Comparison of ENCODE assay signal across 1 cellular context in the genomic region with DNA sequence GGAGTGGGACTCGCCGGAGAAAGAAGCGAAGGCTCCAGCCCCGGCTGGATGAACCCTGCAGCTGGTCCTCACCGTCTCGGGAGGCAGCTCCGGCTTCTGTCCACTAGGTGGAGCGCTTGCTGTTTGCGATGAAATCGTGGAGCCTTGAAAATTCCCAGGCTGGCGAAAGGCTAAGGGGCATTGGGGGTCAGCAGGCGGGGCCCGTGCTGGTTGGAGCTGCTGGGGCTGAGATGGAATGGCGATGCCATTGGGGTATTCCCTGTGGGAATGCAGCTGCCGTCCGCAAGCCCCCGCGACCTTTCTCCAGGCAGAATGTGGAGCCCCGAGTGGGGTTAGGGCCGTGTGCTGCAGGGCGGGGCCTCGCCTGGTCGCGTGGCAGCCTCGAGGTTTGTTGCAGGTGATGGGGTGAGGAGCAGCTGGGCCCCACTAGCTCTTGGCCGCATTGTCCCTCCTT.
TF ChIP-seq lines count a peak whose summit lies in the region.

No MANE protein-coding gene starts in this region.

TF ChIP-seq in HepG2, 621 proteins besides CTCF, POLR2A, EP300 and RAD21 (continued from another document and continues in another):
- TF ChIP-seq, protein P1, sequence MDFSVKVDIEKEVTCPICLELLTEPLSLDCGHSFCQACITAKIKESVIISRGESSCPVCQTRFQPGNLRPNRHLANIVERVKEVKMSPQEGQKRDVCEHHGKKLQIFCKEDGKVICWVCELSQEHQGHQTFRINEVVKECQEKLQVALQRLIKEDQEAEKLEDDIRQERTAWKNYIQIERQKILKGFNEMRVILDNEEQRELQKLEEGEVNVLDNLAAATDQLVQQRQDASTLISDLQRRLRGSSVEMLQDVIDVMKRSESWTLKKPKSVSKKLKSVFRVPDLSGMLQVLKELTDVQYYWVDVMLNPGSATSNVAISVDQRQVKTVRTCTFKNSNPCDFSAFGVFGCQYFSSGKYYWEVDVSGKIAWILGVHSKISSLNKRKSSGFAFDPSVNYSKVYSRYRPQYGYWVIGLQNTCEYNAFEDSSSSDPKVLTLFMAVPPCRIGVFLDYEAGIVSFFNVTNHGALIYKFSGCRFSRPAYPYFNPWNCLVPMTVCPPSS (IDR thresholded peaks at IDR 0.05) = no peak
- TF ChIP-seq SIN3B (IDR thresholded peaks at IDR 0.05; ENCODE audit: low read length) (no peak), ZNF878 (CRISPR knock-in tag; IDR thresholded peaks at IDR 0.05) (no peak), ZNF549 (CRISPR knock-in tag; IDR thresholded peaks at IDR 0.05) (no peak), ZFYVE20 (CRISPR knock-in tag; IDR thresholded peaks at IDR 0.05; ENCODE audit: borderline replicate concordance, low read depth) (no peak), ZNF18 (CRISPR knock-in tag; IDR thresholded peaks at IDR 0.05; ENCODE audit: insufficient replicate concordance) (no peak), KLF15 (CRISPR knock-in tag; IDR thresholded peaks at IDR 0.05; ENCODE audit: borderline replicate concordance) (no peak), HNF4A (CRISPR knock-in tag; IDR thresholded peaks at IDR 0.05) (peak; percentile 25; the same call in 1 of the 2 replicates), REXO4 (CRISPR knock-in tag; IDR thresholded peaks at IDR 0.05; ENCODE audit: borderline replicate concordance) (no peak), EHMT2 (IDR thresholded peaks at IDR 0.05; ENCODE audit: borderline replicate concordance, low read depth, low read length) (no peak), ZNF672 (CRISPR knock-in tag; IDR thresholded peaks at IDR 0.05) (no peak), PLSCR1 (CRISPR knock-in tag; IDR thresholded peaks at IDR 0.05; ENCODE audit: borderline replicate concordance) (no peak), NFE2L2 (IDR thresholded peaks at IDR 0.05; ENCODE audit: low read length) (no peak), ATRX (CRISPR knock-in tag; IDR thresholded peaks at IDR 0.05; ENCODE audit: borderline replicate concordance) (no peak), FOSL2 (CRISPR knock-in tag; IDR thresholded peaks at IDR 0.05) (no peak), SMAD3 (CRISPR knock-in tag; IDR thresholded peaks at IDR 0.05) (peak; percentile 64; the same call in 1 of the 2 replicates), ZNF605 (CRISPR knock-in tag; IDR thresholded peaks at IDR 0.05) (no peak), ZNF713 (CRISPR knock-in tag; IDR thresholded peaks at IDR 0.05) (no peak), ZSCAN20 (CRISPR knock-in tag; IDR thresholded peaks at IDR 0.05; ENCODE audit: borderline replicate concordance) (no peak), NR2F2 (IDR thresholded peaks at IDR 0.05; ENCODE audit: borderline replicate concordance, low read depth) (no peak), ELF3 (CRISPR knock-in tag; IDR thresholded peaks at IDR 0.05) (peak; percentile 63), AHR (CRISPR knock-in tag; IDR thresholded peaks at IDR 0.05) (0 out of 2 replicates have a peak, but pooled peaks have one; percentile 62), HCFC1 (IDR thresholded peaks at IDR 0.05; ENCODE audit: low read depth, low read length) (peak; percentile 14; the same call in 1 of the 2 replicates), ZNF17 (CRISPR knock-in tag; IDR thresholded peaks at IDR 0.05) (no peak), ZNF451 (CRISPR knock-in tag; IDR thresholded peaks at IDR 0.05) (no peak), ZSCAN21 (CRISPR knock-in tag; IDR thresholded peaks at IDR 0.05; ENCODE audit: borderline replicate concordance) (0 out of 2 replicates have a peak, but pooled peaks have one; percentile 20), PAWR (CRISPR knock-in tag; IDR thresholded peaks at IDR 0.05; ENCODE audit: borderline replicate concordance) (no peak), RELA (CRISPR knock-in tag; IDR thresholded peaks at IDR 0.05) (no peak)
- TF ChIP-seq, protein P2, sequence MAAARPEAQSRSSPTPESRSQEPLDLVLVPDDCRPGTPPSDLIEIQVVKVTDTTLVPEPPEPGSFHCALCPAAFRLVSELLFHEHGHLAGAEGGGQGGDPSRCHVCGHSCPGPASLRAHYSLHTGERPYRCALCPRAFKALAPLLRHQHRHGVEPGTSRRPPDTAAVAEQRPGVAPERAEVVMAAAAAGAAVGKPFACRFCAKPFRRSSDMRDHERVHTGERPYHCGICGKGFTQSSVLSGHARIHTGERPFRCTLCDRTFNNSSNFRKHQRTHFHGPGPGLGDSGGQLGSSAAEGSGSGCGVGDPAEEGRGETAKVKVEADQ (CRISPR knock-in tag; IDR thresholded peaks at IDR 0.05; ENCODE audit: borderline replicate concordance) = no peak
- TF ChIP-seq, protein P3, sequence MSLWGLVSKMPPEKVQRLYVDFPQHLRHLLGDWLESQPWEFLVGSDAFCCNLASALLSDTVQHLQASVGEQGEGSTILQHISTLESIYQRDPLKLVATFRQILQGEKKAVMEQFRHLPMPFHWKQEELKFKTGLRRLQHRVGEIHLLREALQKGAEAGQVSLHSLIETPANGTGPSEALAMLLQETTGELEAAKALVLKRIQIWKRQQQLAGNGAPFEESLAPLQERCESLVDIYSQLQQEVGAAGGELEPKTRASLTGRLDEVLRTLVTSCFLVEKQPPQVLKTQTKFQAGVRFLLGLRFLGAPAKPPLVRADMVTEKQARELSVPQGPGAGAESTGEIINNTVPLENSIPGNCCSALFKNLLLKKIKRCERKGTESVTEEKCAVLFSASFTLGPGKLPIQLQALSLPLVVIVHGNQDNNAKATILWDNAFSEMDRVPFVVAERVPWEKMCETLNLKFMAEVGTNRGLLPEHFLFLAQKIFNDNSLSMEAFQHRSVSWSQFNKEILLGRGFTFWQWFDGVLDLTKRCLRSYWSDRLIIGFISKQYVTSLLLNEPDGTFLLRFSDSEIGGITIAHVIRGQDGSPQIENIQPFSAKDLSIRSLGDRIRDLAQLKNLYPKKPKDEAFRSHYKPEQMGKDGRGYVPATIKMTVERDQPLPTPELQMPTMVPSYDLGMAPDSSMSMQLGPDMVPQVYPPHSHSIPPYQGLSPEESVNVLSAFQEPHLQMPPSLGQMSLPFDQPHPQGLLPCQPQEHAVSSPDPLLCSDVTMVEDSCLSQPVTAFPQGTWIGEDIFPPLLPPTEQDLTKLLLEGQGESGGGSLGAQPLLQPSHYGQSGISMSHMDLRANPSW (CRISPR knock-in tag; IDR thresholded peaks at IDR 0.05; ENCODE audit: borderline replicate concordance) = no peak
- TF ChIP-seq, protein P4, sequence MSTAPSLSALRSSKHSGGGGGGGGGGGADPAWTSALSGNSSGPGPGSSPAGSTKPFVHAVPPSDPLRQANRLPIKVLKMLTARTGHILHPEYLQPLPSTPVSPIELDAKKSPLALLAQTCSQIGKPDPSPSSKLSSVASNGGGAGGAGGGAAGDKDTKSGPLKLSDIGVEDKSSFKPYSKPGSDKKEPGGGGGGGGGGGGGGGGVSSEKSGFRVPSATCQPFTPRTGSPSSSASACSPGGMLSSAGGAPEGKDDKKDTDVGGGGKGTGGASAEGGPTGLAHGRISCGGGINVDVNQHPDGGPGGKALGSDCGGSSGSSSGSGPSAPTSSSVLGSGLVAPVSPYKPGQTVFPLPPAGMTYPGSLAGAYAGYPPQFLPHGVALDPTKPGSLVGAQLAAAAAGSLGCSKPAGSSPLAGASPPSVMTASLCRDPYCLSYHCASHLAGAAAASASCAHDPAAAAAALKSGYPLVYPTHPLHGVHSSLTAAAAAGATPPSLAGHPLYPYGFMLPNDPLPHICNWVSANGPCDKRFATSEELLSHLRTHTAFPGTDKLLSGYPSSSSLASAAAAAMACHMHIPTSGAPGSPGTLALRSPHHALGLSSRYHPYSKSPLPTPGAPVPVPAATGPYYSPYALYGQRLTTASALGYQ (CRISPR knock-in tag; IDR thresholded peaks at IDR 0.05) = 0 out of 2 replicates have a peak, but pooled peaks have one; percentile 47
- TF ChIP-seq, protein P5, sequence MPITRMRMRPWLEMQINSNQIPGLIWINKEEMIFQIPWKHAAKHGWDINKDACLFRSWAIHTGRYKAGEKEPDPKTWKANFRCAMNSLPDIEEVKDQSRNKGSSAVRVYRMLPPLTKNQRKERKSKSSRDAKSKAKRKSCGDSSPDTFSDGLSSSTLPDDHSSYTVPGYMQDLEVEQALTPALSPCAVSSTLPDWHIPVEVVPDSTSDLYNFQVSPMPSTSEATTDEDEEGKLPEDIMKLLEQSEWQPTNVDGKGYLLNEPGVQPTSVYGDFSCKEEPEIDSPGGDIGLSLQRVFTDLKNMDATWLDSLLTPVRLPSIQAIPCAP (CRISPR knock-in tag; IDR thresholded peaks at IDR 0.05; ENCODE audit: low read depth) = no peak
- TF ChIP-seq, protein P6, sequence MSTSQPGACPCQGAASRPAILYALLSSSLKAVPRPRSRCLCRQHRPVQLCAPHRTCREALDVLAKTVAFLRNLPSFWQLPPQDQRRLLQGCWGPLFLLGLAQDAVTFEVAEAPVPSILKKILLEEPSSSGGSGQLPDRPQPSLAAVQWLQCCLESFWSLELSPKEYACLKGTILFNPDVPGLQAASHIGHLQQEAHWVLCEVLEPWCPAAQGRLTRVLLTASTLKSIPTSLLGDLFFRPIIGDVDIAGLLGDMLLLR (CRISPR knock-in tag; IDR thresholded peaks at IDR 0.05) = peak; percentile 25; the same call in 1 of the 2 replicates
- TF ChIP-seq, protein P7, sequence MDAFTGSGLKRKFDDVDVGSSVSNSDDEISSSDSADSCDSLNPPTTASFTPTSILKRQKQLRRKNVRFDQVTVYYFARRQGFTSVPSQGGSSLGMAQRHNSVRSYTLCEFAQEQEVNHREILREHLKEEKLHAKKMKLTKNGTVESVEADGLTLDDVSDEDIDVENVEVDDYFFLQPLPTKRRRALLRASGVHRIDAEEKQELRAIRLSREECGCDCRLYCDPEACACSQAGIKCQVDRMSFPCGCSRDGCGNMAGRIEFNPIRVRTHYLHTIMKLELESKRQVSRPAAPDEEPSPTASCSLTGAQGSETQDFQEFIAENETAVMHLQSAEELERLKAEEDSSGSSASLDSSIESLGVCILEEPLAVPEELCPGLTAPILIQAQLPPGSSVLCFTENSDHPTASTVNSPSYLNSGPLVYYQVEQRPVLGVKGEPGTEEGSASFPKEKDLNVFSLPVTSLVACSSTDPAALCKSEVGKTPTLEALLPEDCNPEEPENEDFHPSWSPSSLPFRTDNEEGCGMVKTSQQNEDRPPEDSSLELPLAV (CRISPR knock-in tag; conservative IDR thresholded peaks at IDR 0.05; ENCODE audit: low read depth) = no peak
- TF ChIP-seq, protein P8, sequence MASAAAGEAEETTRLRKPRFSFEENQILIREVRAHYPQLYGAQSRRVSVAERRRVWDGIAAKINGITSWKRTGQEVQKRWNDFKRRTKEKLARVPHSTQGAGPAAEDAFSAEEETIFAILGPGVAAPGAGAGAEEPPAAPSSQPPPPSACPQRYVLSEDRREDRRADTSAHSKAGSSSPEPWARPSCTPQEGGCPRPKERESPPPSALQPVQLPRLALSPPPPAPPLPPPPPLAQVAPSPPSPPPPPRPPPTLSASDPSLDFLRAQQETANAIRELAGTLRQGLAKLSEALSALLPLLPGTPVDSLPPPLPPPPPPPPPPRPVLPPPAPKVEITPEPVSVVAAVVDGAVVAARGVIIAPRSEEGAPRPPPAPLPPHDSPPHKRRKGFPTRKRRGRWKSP (CRISPR knock-in tag; IDR thresholded peaks at IDR 0.05) = no peak
- TF ChIP-seq, protein P9, sequence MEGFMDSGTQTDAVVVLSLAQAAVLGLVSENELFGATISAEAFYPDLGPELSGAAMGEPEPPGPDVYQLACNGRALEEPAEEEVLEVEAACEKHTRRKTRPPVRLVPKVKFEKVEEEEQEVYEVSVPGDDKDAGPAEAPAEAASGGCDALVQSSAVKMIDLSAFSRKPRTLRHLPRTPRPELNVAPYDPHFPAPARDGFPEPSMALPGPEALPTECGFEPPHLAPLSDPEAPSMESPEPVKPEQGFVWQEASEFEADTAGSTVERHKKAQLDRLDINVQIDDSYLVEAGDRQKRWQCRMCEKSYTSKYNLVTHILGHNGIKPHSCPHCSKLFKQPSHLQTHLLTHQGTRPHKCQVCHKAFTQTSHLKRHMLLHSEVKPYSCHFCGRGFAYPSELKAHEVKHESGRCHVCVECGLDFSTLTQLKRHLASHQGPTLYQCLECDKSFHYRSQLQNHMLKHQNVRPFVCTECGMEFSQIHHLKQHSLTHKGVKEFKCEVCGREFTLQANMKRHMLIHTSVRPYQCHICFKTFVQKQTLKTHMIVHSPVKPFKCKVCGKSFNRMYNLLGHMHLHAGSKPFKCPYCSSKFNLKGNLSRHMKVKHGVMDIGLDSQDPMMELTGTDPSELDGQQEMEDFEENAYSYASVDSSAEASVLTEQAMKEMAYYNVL (CRISPR knock-in tag; IDR thresholded peaks at IDR 0.05; ENCODE audit: borderline replicate concordance) = no peak
